In the genomic region with DNA sequence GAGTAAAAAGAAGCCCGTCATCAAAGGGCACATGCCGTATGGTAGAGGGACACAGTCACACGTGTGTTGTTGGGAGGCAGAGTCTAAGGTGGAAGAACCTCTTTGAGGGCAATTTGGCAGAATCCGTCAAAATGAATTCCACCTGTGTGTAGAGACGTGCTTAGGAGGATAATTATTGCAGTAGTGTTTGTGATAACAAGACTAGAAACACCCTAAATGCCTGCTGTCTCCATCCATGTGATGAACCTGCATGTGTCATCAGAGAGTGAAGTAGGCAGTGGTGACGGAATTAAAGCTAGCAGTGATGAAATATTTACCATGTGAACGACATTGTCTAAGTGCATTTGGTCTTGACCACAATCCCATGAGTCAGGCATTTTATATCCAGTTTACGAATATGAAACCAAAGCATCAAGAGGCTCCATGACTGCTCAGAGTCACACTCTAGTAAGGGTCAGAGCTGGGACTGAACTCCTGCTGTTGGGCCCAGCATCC, we compare ENCODE assay signal across 12 cellular contexts.
DNase-seq lines count a peak whose midpoint lies in the region; ATAC-seq and TF ChIP-seq lines count a peak whose summit lies in the region.
"Had no signal": no experiment of that assay in that cellular context is flagged by ENCODE, and none has a peak within 500 bp of the region (broad histone marks: within the 10 kb centered on the region; RNA-seq: fewer than 3 reads in every experiment).

No MANE protein-coding gene starts in this region.

- ATAC-seq in activated CD4-positive, alpha-beta T cell treated with anti-CD3 and anti-CD28 coated beads for 36 hours: peak; percentile 51
- ATAC-seq in Panc1: peak; percentile 38
- peak; percentile 56 for ATAC-seq in esophagus mucosa
- peak; percentile 29 for ATAC-seq in stimulated activated naive CD8-positive, alpha-beta T cell treated with anti-CD3 and anti-CD28 coated beads, Interleukin-15, Interleukin-2, amounts not matched to agents 100 U/mL and 50 U/mL, for 24 hours
- no peak for ATAC-seq in GM19023 (IDR thresholded peaks at IDR 0.05; ENCODE audit: unreplicated experiment)
- ATAC-seq: right cardiac atrium had no signal

- POLR2A ChIA-PET in activated CD4-positive, alpha-beta T cell treated with anti-CD3 and anti-CD28 coated beads for 36 hours (lab: Charles Lee): no interaction called here
- POLR2A ChIA-PET in activated CD4-positive, alpha-beta T cell treated with anti-CD3 and anti-CD28 coated beads, Interleukin-2, amount 10 ng/mL, durations not matched to agents 7 days and 5 days (lab: Charles Lee): no interaction called here
- POLR2A ChIA-PET in Panc1 (lab: Charles Lee): no interaction called here

- H3K4me3 ChIP-seq in Panc1 (ENCODE audit: low read depth in 2 of 2, low read length in 2 of 2) (no peak overlapping the region), H7 (ENCODE audit: insufficient read depth, low read depth, low read length) (no peak overlapping the region)

- no peaks in the 10 kb centered on the region for H3K9me3 Mint-ChIP-seq in activated CD4-positive, alpha-beta T cell treated with anti-CD3 and anti-CD28 coated beads for 36 hours (ENCODE audit: low read depth)
- no peaks in the 10 kb centered on the region for H3K9me3 Mint-ChIP-seq in activated CD4-positive, alpha-beta T cell treated with anti-CD3 and anti-CD28 coated beads, Interleukin-2, amount 10 ng/mL, durations not matched to agents 7 days and 5 days
- H3K9me3 Mint-ChIP-seq: activated naive CD4-positive, alpha-beta T cell treated with anti-CD3 and anti-CD28 coated beads for 36 hours had no signal

- no peak overlapping the region for H3K27ac Mint-ChIP-seq in activated CD4-positive, alpha-beta T cell treated with anti-CD3 and anti-CD28 coated beads for 36 hours
- no peak overlapping the region for H3K27ac Mint-ChIP-seq in activated CD4-positive, alpha-beta T cell treated with anti-CD3 and anti-CD28 coated beads, Interleukin-2, amount 10 ng/mL, durations not matched to agents 7 days and 5 days
- H3K27ac Mint-ChIP-seq: activated naive CD4-positive, alpha-beta T cell treated with anti-CD3 and anti-CD28 coated beads for 36 hours had no signal

- DNase-seq in activated CD4-positive, alpha-beta T cell treated with anti-CD3 and anti-CD28 coated beads for 36 hours: no peak
- no peak for DNase-seq in activated CD4-positive, alpha-beta T cell treated with anti-CD3 and anti-CD28 coated beads, Interleukin-2, amount 10 ng/mL, durations not matched to agents 7 days and 5 days
- DNase-seq in Panc1 (ENCODE audit: low read depth, low spot score): peak; percentile 67
- DNase-seq in stimulated activated naive CD8-positive, alpha-beta T cell treated with anti-CD3 and anti-CD28 coated beads, Interleukin-15, Interleukin-2, amounts not matched to agents 100 U/mL and 50 U/mL, for 24 hours: no peak
- no peak for DNase-seq in NCI-H2171 treated with DMSO at 0.1 percent for 48 hours (lab: John Stamatoyannopoulos, UW)
- no peak for DNase-seq in H7
- DNase-seq: 8988T; activated naive CD4-positive, alpha-beta T cell treated with anti-CD3 and anti-CD28 coated beads for 36 hours; right cardiac atrium; WERI-Rb-1 had no signal

- H3K9me3 ChIP-seq in Panc1 (ENCODE audit: control insufficient read depth, insufficient read depth, low read depth, low read length): no peaks in the 10 kb centered on the region

- no peaks in the 10 kb centered on the region for H3K4me1 ChIP-seq in Panc1 (ENCODE audit: control insufficient read depth, insufficient read depth, low read length)

- H3K36me3 Mint-ChIP-seq in activated CD4-positive, alpha-beta T cell treated with anti-CD3 and anti-CD28 coated beads for 36 hours (ENCODE audit: low read depth): no peaks in the 10 kb centered on the region
- no peaks in the 10 kb centered on the region for H3K36me3 Mint-ChIP-seq in activated CD4-positive, alpha-beta T cell treated with anti-CD3 and anti-CD28 coated beads, Interleukin-2, amount 10 ng/mL, durations not matched to agents 7 days and 5 days (ENCODE audit: low read depth)

- CTCF ChIA-PET in activated CD4-positive, alpha-beta T cell treated with anti-CD3 and anti-CD28 coated beads for 36 hours (lab: Charles Lee): no interaction called here
- CTCF ChIA-PET in activated CD4-positive, alpha-beta T cell treated with anti-CD3 and anti-CD28 coated beads, Interleukin-2, amount 10 ng/mL, durations not matched to agents 7 days and 5 days (lab: Charles Lee): no interaction called here
- CTCF ChIA-PET in Panc1 (lab: Charles Lee): no interaction called here

- in situ Hi-C loops in Panc1 (cut with HindIII; ENCODE audit: low pct_unique_long_range_greater_than_20kb, low sequenced_read_pairs): no loop called here

- no peak for TF ChIP-seq CTCF in Panc1 (IDR thresholded peaks at IDR 0.05)

- H3K36me3 ChIP-seq in Panc1 (ENCODE audit: control insufficient read depth, insufficient read depth, low read length) (no peaks in the 10 kb centered on the region), H7 (replicated peaks; ENCODE audit: control insufficient read depth, insufficient read depth, low read length) (no peaks in the 10 kb centered on the region)
- H3K36me3 ChIP-seq: WERI-Rb-1 had no signal

- H3K4me3 Mint-ChIP-seq in activated CD4-positive, alpha-beta T cell treated with anti-CD3 and anti-CD28 coated beads for 36 hours: no peak overlapping the region
- H3K4me3 Mint-ChIP-seq in activated CD4-positive, alpha-beta T cell treated with anti-CD3 and anti-CD28 coated beads, Interleukin-2, amount 10 ng/mL, durations not matched to agents 7 days and 5 days: no peak overlapping the region
- H3K4me3 Mint-ChIP-seq: activated naive CD4-positive, alpha-beta T cell treated with anti-CD3 and anti-CD28 coated beads for 36 hours had no signal

- H3K27me3 Mint-ChIP-seq in activated CD4-positive, alpha-beta T cell treated with anti-CD3 and anti-CD28 coated beads for 36 hours: no peaks in the 10 kb centered on the region
- H3K27me3 Mint-ChIP-seq in activated CD4-positive, alpha-beta T cell treated with anti-CD3 and anti-CD28 coated beads, Interleukin-2, amount 10 ng/mL, durations not matched to agents 7 days and 5 days: peaks cover 3% of the 10 kb centered on the region

- no peak overlapping the region for H3K27ac ChIP-seq in Panc1 (ENCODE audit: low read length)
- H3K27ac ChIP-seq: WERI-Rb-1 had no signal

- intact Hi-C loops in activated CD4-positive, alpha-beta T cell treated with anti-CD3 and anti-CD28 coated beads for 36 hours (cut with DNase I, micrococcal nuclease): no loop called here
- intact Hi-C loops in Panc1 (cut with micrococcal nuclease; ENCODE audit: unreplicated experiment): no loop called here

- BruUV-seq in Panc1 (replicated peaks; lab: Mats Ljungman, UMichigan): no TSS peak

- peaks cover 17% of the 10 kb centered on the region for H3K4me1 Mint-ChIP-seq in activated CD4-positive, alpha-beta T cell treated with anti-CD3 and anti-CD28 coated beads for 36 hours
- peaks cover 20% of the 10 kb centered on the region for H3K4me1 Mint-ChIP-seq in activated CD4-positive, alpha-beta T cell treated with anti-CD3 and anti-CD28 coated beads, Interleukin-2, amount 10 ng/mL, durations not matched to agents 7 days and 5 days

- H3K27me3 ChIP-seq in Panc1 (ENCODE audit: control insufficient read depth, insufficient read depth, low read length) (no peaks in the 10 kb centered on the region), H7 (ENCODE audit: control insufficient read depth, insufficient read depth, low read length) (no peaks in the 10 kb centered on the region)
